1 cellular context compared by ENCODE assay signal in the genomic region with DNA sequence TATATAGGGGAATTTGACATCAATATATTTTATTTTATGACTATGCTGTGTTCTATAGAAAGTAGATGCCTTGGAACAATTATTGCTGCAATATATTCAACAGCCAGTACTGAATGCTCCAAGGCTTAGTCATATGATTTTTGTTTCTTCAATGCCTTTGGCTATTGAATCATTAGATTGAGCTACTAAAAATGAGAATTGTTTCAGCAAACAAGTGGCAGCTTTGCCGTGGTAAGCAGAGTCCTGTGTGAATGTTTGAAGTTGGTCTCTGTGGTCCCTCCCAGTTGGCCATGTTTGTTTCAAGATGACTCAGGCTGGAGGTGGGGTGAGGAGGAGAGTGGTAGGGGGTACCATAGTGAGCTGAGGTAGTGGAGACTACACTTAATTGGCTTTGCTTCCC.
TF ChIP-seq lines count a peak whose summit lies in the region.

No MANE protein-coding gene starts in this region.

TF ChIP-seq in endothelial cell of umbilical vein, 7 proteins besides CTCF, POLR2A, EP300 and RAD21:
- no peak for TF ChIP-seq JUN (IDR thresholded peaks at IDR 0.05; ENCODE audit: borderline replicate concordance, insufficient read depth, insufficient read length, low read depth)
- no peak for TF ChIP-seq MYC (IDR thresholded peaks at IDR 0.05; ENCODE audit: low read depth, low read length)
- no peak for TF ChIP-seq POLR2AphosphoS5 (IDR thresholded peaks at IDR 0.05; ENCODE audit: insufficient read depth, low read depth, low read length)
- TF ChIP-seq, protein P1, sequence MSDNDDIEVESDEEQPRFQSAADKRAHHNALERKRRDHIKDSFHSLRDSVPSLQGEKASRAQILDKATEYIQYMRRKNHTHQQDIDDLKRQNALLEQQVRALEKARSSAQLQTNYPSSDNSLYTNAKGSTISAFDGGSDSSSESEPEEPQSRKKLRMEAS (IDR thresholded peaks at IDR 0.05; ENCODE audit: insufficient read depth, insufficient read length), result no peak
- no peak for TF ChIP-seq FOS (IDR thresholded peaks at IDR 0.05; ENCODE audit: borderline replicate concordance, insufficient read depth, low read length)
- no peak for TF ChIP-seq GATA2 (IDR thresholded peaks at IDR 0.05; ENCODE audit: insufficient read depth, insufficient read length, low read depth, low read length)
